In the genomic region with DNA sequence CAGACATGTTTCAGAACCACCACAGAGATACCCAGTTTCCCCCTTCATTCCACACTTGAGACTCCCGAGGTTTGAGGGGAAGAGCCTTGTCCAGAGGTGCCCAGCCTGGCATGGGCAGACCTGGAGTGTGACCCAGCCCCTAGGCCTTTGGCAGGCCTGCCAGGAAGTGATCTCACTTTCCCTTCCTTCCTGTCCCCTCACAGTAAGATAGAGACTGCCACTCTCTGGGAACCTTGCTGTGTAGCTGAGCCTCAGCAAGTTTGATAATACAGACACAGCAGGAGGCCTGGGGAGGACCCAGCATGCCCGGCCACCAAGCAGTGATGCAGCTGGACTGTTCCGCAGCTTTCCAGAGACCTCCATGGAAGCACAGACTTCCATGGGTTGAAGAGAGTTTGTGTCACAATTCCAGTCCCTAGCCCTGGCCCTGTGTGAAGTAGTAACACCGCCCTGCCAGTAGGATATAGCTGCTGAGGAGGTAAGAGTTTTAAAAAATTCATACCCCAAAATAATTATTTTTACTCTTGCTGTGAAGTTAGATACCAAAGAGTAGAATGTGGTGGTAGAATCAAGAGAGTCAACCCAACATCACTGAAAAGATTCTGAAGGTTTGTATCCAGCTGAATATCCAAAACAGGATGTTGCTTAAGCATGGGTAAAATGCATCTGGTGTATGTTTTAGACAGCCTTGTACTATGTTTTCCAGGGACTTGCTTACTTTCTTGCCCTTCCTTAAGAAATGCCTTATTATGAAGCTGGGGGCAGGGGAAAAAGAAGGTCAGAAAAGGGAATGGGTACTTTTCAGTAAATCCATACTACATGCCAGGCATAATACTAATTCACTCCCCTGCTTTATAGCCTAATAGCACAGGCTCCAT, we compare ENCODE assay signal across 8 cellular contexts. TPM values are rescaled to one million over a fixed set of nuclear protein-coding genes. Genes with fewer than 3 reads are reported as not detected.
DNase-seq lines count a peak whose midpoint lies in the region; ATAC-seq and FAIRE-seq lines count a peak whose summit lies in the region.

No MANE protein-coding gene starts in this region.

- H3K27ac Mint-ChIP-seq in central memory CD8-positive, alpha-beta T cell (ENCODE audit: low read depth): peak overlapping the region; percentile 63
- peak overlapping the region; percentile 87 to 96 (median 93) for H3K27ac Mint-ChIP-seq in naive thymus-derived CD8-positive, alpha-beta T cell

- no peak overlapping the region for H3K4me3 Mint-ChIP-seq in central memory CD8-positive, alpha-beta T cell
- peak overlapping the region; percentile 70 to 86 (median 76) for H3K4me3 Mint-ChIP-seq in naive thymus-derived CD8-positive, alpha-beta T cell

- H3K36me3 Mint-ChIP-seq in central memory CD8-positive, alpha-beta T cell (ENCODE audit: insufficient read depth): no peaks in the 10 kb centered on the region
- H3K36me3 Mint-ChIP-seq in naive thymus-derived CD8-positive, alpha-beta T cell: no peaks in the 10 kb centered on the region

- POLR2A ChIA-PET in naive thymus-derived CD8-positive, alpha-beta T cell (lab: Charles Lee): interaction anchor here (0.6 to 2.8 kb wide), 9 partner anchors 8 to 123 kb away, joined by 3 to 12 read pairs (median 4); partner anchors contain the start of genes SERINC3 and TTPAL

- DNase-seq in GM18507 (ENCODE audit: extremely low spot score, insufficient read length, low read depth): no peak
- peak; percentile 64 for DNase-seq in M059J (ENCODE audit: low read depth)
- DNase-seq in central memory CD8-positive, alpha-beta T cell (ENCODE audit: low spot score in 2 of 2): no peak
- DNase-seq in naive thymus-derived CD8-positive, alpha-beta T cell: peak in 2 of 10 donors; percentile 22 to 59
- no peak for DNase-seq in activated CD4-positive, CD25-positive, alpha-beta regulatory T cell treated with anti-CD3 and anti-CD28 coated beads, Interleukin-2, amount 50 U/mL, for 72 hours
- DNase-seq in medulla oblongata (ENCODE audit: extremely low spot score): no peak
- no peak for DNase-seq in T1000 (lab: John Stamatoyannopoulos, UW)
- no peak for DNase-seq in 8988T

- H3K27me3 Mint-ChIP-seq in central memory CD8-positive, alpha-beta T cell: no peaks in the 10 kb centered on the region
- no peaks in the 10 kb centered on the region for H3K27me3 Mint-ChIP-seq in naive thymus-derived CD8-positive, alpha-beta T cell

- peak; percentile 73 for FAIRE-seq in GM18507 (lab: Jason Lieb, UNC)

- no peaks in the 10 kb centered on the region for H3K9me3 Mint-ChIP-seq in central memory CD8-positive, alpha-beta T cell
- no peaks in the 10 kb centered on the region for H3K9me3 Mint-ChIP-seq in naive thymus-derived CD8-positive, alpha-beta T cell

- ATAC-seq in central memory CD8-positive, alpha-beta T cell (replicated peaks; ENCODE audit: extremely low read depth, poor library complexity, severe bottlenecking): no peak
- ATAC-seq in naive thymus-derived CD8-positive, alpha-beta T cell: peak; percentile 80 to 82

- H3K4me1 Mint-ChIP-seq in central memory CD8-positive, alpha-beta T cell: peaks cover 8% of the 10 kb centered on the region
- peaks cover 25 to 76% (median 41%) of the 10 kb centered on the region in 4 donors for H3K4me1 Mint-ChIP-seq in naive thymus-derived CD8-positive, alpha-beta T cell

RNA-seq across cellular contexts. Expression of gene PKIG, which starts 16.3 kb away (rescaled TPM):
- total RNA-seq in M059J (2014; rRNA removed; shearing (Covaris generic)): 57.9 and 83.1 TPM in 2 replicates
- total RNA-seq in naive thymus-derived CD8-positive, alpha-beta T cell: 1 to 10 TPM; 8.2 to 9.0 TPM
- polyA plus RNA-seq in naive thymus-derived CD8-positive, alpha-beta T cell: 1 to 10 TPM; 6.1 to 8.1 (median 6.4) TPM

RNA-seq across cellular contexts. Expression of gene ADA, which starts 52.8 kb away (rescaled TPM):
- 9.1 and 9.6 TPM in 2 replicates for total RNA-seq in M059J (2014; rRNA removed; shearing (Covaris generic))
- 10 to 100 TPM; 24.1 to 24.2 TPM for total RNA-seq in naive thymus-derived CD8-positive, alpha-beta T cell
- polyA plus RNA-seq in naive thymus-derived CD8-positive, alpha-beta T cell: 10 to 100 TPM; 31.2 to 47.1 (median 38.2) TPM
